27 cellular contexts compared by ENCODE assay signal in the genomic region with DNA sequence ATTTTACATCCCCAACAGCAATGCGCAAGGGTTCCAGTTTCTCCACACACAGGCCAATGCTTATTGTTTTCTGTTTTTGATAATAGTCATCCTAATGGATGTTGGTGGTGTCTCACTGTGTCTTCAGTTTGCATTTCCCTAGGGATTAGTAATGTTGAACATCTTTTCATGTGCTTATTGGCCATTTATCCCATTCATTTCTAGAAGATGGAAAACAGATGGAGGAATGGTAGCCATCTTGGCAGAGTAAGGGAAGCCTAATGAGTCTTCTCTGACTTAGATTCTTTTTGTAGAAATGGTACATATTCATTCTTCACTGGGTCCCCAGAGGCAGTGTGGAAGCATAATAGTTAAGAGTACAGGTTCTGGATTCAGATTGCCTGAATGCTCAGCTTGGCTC. TPM values are rescaled to one million over a fixed set of nuclear protein-coding genes. Genes with fewer than 3 reads are reported as not detected.
"Had no signal": no experiment of that assay in that cellular context is flagged by ENCODE, and none has a peak within 500 bp of the region (broad histone marks: within the 10 kb centered on the region; RNA-seq: fewer than 3 reads in every experiment).

No MANE protein-coding gene starts in this region.

- H3K27me3 ChIP-seq: colonic mucosa, dorsolateral prefrontal cortex, esophagus muscularis mucosa, foreskin keratinocyte, gastrocnemius medialis, gastroesophageal sphincter, heart left ventricle, hepatocyte had no signal

- H3K4me1 ChIP-seq: colonic mucosa, esophagus muscularis mucosa, gastroesophageal sphincter, heart left ventricle, heart right ventricle had no signal

- DNase-seq: colonic mucosa; cortex of kidney; dermis blood vessel endothelial cell; dorsolateral prefrontal cortex; effector CD4-positive, alpha-beta T cell; effector CD8-positive, alpha-beta T cell; effector memory CD4-positive, alpha-beta T cell; effector memory CD8-positive, alpha-beta T cell; endodermal cell; erythroblast; esophagus squamous epithelium; foreskin fibroblast; foreskin keratinocyte; foreskin melanocyte; gastrocnemius medialis; glutamatergic neuron; head of caudate nucleus; heart left ventricle; heart right ventricle; hippocampal formation had no signal

- H3K9me3 ChIP-seq: colonic mucosa, esophagus muscularis mucosa, esophagus squamous epithelium, gastrocnemius medialis, gastroesophageal sphincter, heart right ventricle had no signal

- H3K27ac ChIP-seq: colonic mucosa, coronary artery, dorsolateral prefrontal cortex, epithelial cell of prostate, esophagus muscularis mucosa, esophagus squamous epithelium, foreskin keratinocyte, gastrocnemius medialis, gastroesophageal sphincter, heart left ventricle, heart right ventricle, hepatocyte had no signal

- H3K4me2 ChIP-seq: hepatocyte had no signal

- H3K79me2 ChIP-seq: hepatocyte had no signal

- ATAC-seq: effector memory CD8-positive, alpha-beta T cell; esophagus mucosa; foreskin keratinocyte; gastrocnemius medialis; gastroesophageal sphincter; heart left ventricle; heart right ventricle had no signal

- H3K36me3 ChIP-seq: colonic mucosa, esophagus muscularis mucosa, esophagus squamous epithelium, gastrocnemius medialis, gastroesophageal sphincter, heart left ventricle, heart right ventricle had no signal

- H2AFZ ChIP-seq: hepatocyte had no signal

- H3K4me3 ChIP-seq: colonic mucosa, coronary artery, dorsolateral prefrontal cortex, esophagus muscularis mucosa, esophagus squamous epithelium, gastrocnemius medialis, gastroesophageal sphincter, heart left ventricle, heart right ventricle, hepatocyte had no signal

RNA-seq across cellular contexts. Expression of a gene that starts 46.8 kb away (rescaled TPM):
- total RNA-seq: endothelial cell of umbilical vein had no signal
